13 cellular contexts compared by ENCODE assay signal in the genomic region with DNA sequence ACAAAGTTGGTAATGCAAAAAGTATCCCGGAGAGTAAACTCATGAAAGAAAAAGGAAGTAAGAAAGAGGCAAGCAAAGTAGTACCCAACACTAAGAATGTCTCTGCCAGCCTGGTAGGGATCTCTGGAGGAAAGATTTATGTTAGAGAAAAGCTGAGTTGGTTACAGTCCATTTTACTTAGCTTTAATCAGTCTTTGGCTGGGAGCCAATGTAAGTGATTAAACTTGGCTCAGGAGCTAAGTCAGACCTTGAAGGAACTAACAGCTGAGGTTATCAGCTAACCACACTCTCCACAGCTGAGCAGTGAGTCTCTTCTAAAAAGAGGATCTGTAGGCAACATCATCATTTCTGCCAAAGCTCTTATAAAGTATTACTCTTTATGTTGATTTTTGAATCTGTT.
DNase-seq lines count a peak whose midpoint lies in the region; ATAC-seq and TF ChIP-seq lines count a peak whose summit lies in the region.
"Had no signal": no experiment of that assay in that cellular context is flagged by ENCODE, and none has a peak within 500 bp of the region (broad histone marks: within the 10 kb centered on the region; RNA-seq: fewer than 3 reads in every experiment).

No MANE protein-coding gene starts in this region.

- H3K4me3 ChIP-seq in RWPE2 (ENCODE audit: severe bottlenecking) (no peak overlapping the region), esophagus squamous epithelium (no peak overlapping the region)
- H3K4me3 ChIP-seq: left lung had no signal

- no peaks in the 10 kb centered on the region for H3K36me3 Mint-ChIP-seq in CD4-positive, alpha-beta T cell (ENCODE audit: low read depth)
- no peaks in the 10 kb centered on the region for H3K36me3 Mint-ChIP-seq in CD14-positive monocyte
- no peaks in the 10 kb centered on the region for H3K36me3 Mint-ChIP-seq in activated CD8-positive, alpha-beta T cell treated with anti-CD3 and anti-CD28 coated beads, Interleukin-2, amount 10 ng/mL, durations not matched to agents 7 days and 5 days (ENCODE audit: low read depth)
- H3K36me3 Mint-ChIP-seq: activated naive CD4-positive, alpha-beta T cell treated with anti-CD3 and anti-CD28 coated beads, Interleukin-2, amount 10 ng/mL, durations not matched to agents 7 days and 5 days had no signal

- no peaks in the 10 kb centered on the region for H3K9me3 Mint-ChIP-seq in CD4-positive, alpha-beta T cell
- H3K9me3 Mint-ChIP-seq in CD14-positive monocyte: peaks cover 0 to 2% (median 0%) of the 10 kb centered on the region in 7 donors
- H3K9me3 Mint-ChIP-seq in activated CD8-positive, alpha-beta T cell treated with anti-CD3 and anti-CD28 coated beads, Interleukin-2, amount 10 ng/mL, durations not matched to agents 7 days and 5 days (ENCODE audit: insufficient read depth): no peaks in the 10 kb centered on the region
- H3K9me3 Mint-ChIP-seq: activated naive CD4-positive, alpha-beta T cell treated with anti-CD3 and anti-CD28 coated beads, Interleukin-2, amount 10 ng/mL, durations not matched to agents 7 days and 5 days had no signal

- TF ChIP-seq CTCF in RWPE2 (IDR thresholded peaks at IDR 0.05; ENCODE audit: poor library complexity, severe bottlenecking) (no peak), CD14-positive monocyte (IDR thresholded peaks at IDR 0.05) (no peak), esophagus squamous epithelium (IDR thresholded peaks at IDR 0.05) (no peak)
- TF ChIP-seq CTCF in CD4-positive, alpha-beta T cell (IDR thresholded peaks at IDR 0.05): no peak

- ATAC-seq in GM18861 (IDR thresholded peaks at IDR 0.05; ENCODE audit: unreplicated experiment) (peak; percentile 68), HG03378 (IDR thresholded peaks at IDR 0.05; ENCODE audit: unreplicated experiment) (peak; percentile 59), RWPE2 (ENCODE audit: low read depth) (peak; percentile 35; the same call in 1 of the 3 replicates)
- no peak for ATAC-seq in CD4-positive, alpha-beta T cell (ENCODE audit: poor library complexity)
- no peak for ATAC-seq in activated CD8-positive, alpha-beta T cell treated with anti-CD3 and anti-CD28 coated beads, Interleukin-2, amount 10 ng/mL, durations not matched to agents 7 days and 5 days
- ATAC-seq: left lung had no signal

- intact Hi-C loops in CD4-positive, alpha-beta T cell (cut with DNase I, micrococcal nuclease): no loop called here
- intact Hi-C loops in CD14-positive monocyte (cut with micrococcal nuclease) (no loop called here), esophagus squamous epithelium (cut with DNase I) (no loop called here)

- POLR2A ChIA-PET in CD4-positive, alpha-beta T cell (lab: Charles Lee): no interaction called here
- POLR2A ChIA-PET in activated CD8-positive, alpha-beta T cell treated with anti-CD3 and anti-CD28 coated beads, Interleukin-2, amount 10 ng/mL, durations not matched to agents 7 days and 5 days (lab: Charles Lee): no interaction called here

- CTCF ChIA-PET in CD4-positive, alpha-beta T cell (lab: Charles Lee): no interaction called here
- CTCF ChIA-PET in activated CD8-positive, alpha-beta T cell treated with anti-CD3 and anti-CD28 coated beads, Interleukin-2, amount 10 ng/mL, durations not matched to agents 7 days and 5 days (lab: Charles Lee): no interaction called here

- H3K27ac ChIP-seq in RWPE2 (ENCODE audit: poor library complexity, severe bottlenecking): no peak overlapping the region
- H3K27ac ChIP-seq in CD4-positive, alpha-beta T cell (ENCODE audit: low read depth, low read length): no peak overlapping the region
- H3K27ac ChIP-seq in esophagus squamous epithelium: no peak overlapping the region
- H3K27ac ChIP-seq: left lung had no signal

- H3K27ac Mint-ChIP-seq in CD4-positive, alpha-beta T cell: no peak overlapping the region
- H3K27ac Mint-ChIP-seq in CD14-positive monocyte: no peak overlapping the region
- H3K27ac Mint-ChIP-seq in activated CD8-positive, alpha-beta T cell treated with anti-CD3 and anti-CD28 coated beads, Interleukin-2, amount 10 ng/mL, durations not matched to agents 7 days and 5 days: no peak overlapping the region
- H3K27ac Mint-ChIP-seq: activated naive CD4-positive, alpha-beta T cell treated with anti-CD3 and anti-CD28 coated beads, Interleukin-2, amount 10 ng/mL, durations not matched to agents 7 days and 5 days had no signal

- H3K36me3 ChIP-seq in RWPE2 (ENCODE audit: low read depth) (no peaks in the 10 kb centered on the region), esophagus squamous epithelium (no peaks in the 10 kb centered on the region)
- H3K36me3 ChIP-seq: left lung had no signal

- H3K27me3 Mint-ChIP-seq in CD4-positive, alpha-beta T cell: no peaks in the 10 kb centered on the region
- peaks cover 13 to 43% (median 27%) of the 10 kb centered on the region in 3 donors for H3K27me3 Mint-ChIP-seq in CD14-positive monocyte (ENCODE audit: low read depth in 3 of 3)
- H3K27me3 Mint-ChIP-seq in activated CD8-positive, alpha-beta T cell treated with anti-CD3 and anti-CD28 coated beads, Interleukin-2, amount 10 ng/mL, durations not matched to agents 7 days and 5 days (ENCODE audit: low read depth): peaks cover 3% of the 10 kb centered on the region
- H3K27me3 Mint-ChIP-seq: activated naive CD4-positive, alpha-beta T cell treated with anti-CD3 and anti-CD28 coated beads, Interleukin-2, amount 10 ng/mL, durations not matched to agents 7 days and 5 days had no signal

- no peak overlapping the region for H3K4me3 Mint-ChIP-seq in CD4-positive, alpha-beta T cell
- no peak overlapping the region for H3K4me3 Mint-ChIP-seq in CD14-positive monocyte
- H3K4me3 Mint-ChIP-seq in activated CD8-positive, alpha-beta T cell treated with anti-CD3 and anti-CD28 coated beads, Interleukin-2, amount 10 ng/mL, durations not matched to agents 7 days and 5 days: no peak overlapping the region
- H3K4me3 Mint-ChIP-seq: activated naive CD4-positive, alpha-beta T cell treated with anti-CD3 and anti-CD28 coated beads, Interleukin-2, amount 10 ng/mL, durations not matched to agents 7 days and 5 days had no signal

- no peak for DNase-seq in RWPE2 (ENCODE audit: low spot score)
- peak; percentile 22 for DNase-seq in kidney glomerular epithelial cell (lab: John Stamatoyannopoulos, UW)
- no peak for DNase-seq in CD4-positive, alpha-beta T cell
- no peak for DNase-seq in CD14-positive monocyte (ENCODE audit: low spot score)
- no peak for DNase-seq in esophagus squamous epithelium (lab: John Stamatoyannopoulos, UW)
- DNase-seq in activated CD8-positive, alpha-beta T cell treated with anti-CD3 and anti-CD28 coated beads, Interleukin-2, amount 10 ng/mL, durations not matched to agents 7 days and 5 days: no peak
- DNase-seq: activated naive CD4-positive, alpha-beta T cell treated with anti-CD3 and anti-CD28 coated beads, Interleukin-2, amount 10 ng/mL, durations not matched to agents 7 days and 5 days; DMS153; left lung; NCI-H2081; T-helper 9 cell had no signal

- WGBS in esophagus squamous epithelium, 2 donors: 57 to 58% methylated on average over 1 of the region's 1 CpG

- no peaks in the 10 kb centered on the region for H3K27me3 ChIP-seq in RWPE2 (ENCODE audit: insufficient read depth, poor library complexity, severe bottlenecking)
- H3K27me3 ChIP-seq in CD4-positive, alpha-beta T cell (ENCODE audit: control insufficient read depth, insufficient read depth, low read length): no peaks in the 10 kb centered on the region
- no peaks in the 10 kb centered on the region for H3K27me3 ChIP-seq in esophagus squamous epithelium
- H3K27me3 ChIP-seq: left lung had no signal

- no peaks in the 10 kb centered on the region for H3K4me1 Mint-ChIP-seq in CD4-positive, alpha-beta T cell (ENCODE audit: low read depth)
- H3K4me1 Mint-ChIP-seq in CD14-positive monocyte: peaks cover 3% of the 10 kb centered on the region
- H3K4me1 Mint-ChIP-seq in activated CD8-positive, alpha-beta T cell treated with anti-CD3 and anti-CD28 coated beads, Interleukin-2, amount 10 ng/mL, durations not matched to agents 7 days and 5 days (ENCODE audit: low read depth): no peaks in the 10 kb centered on the region
- H3K4me1 Mint-ChIP-seq: activated naive CD4-positive, alpha-beta T cell treated with anti-CD3 and anti-CD28 coated beads, Interleukin-2, amount 10 ng/mL, durations not matched to agents 7 days and 5 days had no signal

- H3K9me3 ChIP-seq in RWPE2 (ENCODE audit: severe bottlenecking) (no peaks in the 10 kb centered on the region), esophagus squamous epithelium (no peaks in the 10 kb centered on the region)
- H3K9me3 ChIP-seq in CD4-positive, alpha-beta T cell (ENCODE audit: control insufficient read depth, low read length): no peaks in the 10 kb centered on the region
- H3K9me3 ChIP-seq: left lung had no signal

- H3K4me1 ChIP-seq in RWPE2 (ENCODE audit: insufficient read depth, poor library complexity, severe bottlenecking) (no peaks in the 10 kb centered on the region), esophagus squamous epithelium (no peaks in the 10 kb centered on the region)
- H3K4me1 ChIP-seq: left lung had no signal

- no peak for TF ChIP-seq POLR2A in esophagus squamous epithelium (IDR thresholded peaks at IDR 0.05)

Comparison
In these comparisons a context has a peak if more than half of its experiments do, and no peak if none do; other contexts are left out.
1. ATAC-seq: peak in GM18861 (single experiment), HG03378 (single experiment) and RWPE2 (single experiment); none in CD4-positive, alpha-beta T cell (single experiment) and activated CD8-positive, alpha-beta T cell treated with anti-CD3 and anti-CD28 coated beads, Interleukin-2, amount 10 ng/mL, durations not matched to agents 7 days and 5 days (single experiment).